8 cellular contexts compared by ENCODE assay signal in the genomic region with DNA sequence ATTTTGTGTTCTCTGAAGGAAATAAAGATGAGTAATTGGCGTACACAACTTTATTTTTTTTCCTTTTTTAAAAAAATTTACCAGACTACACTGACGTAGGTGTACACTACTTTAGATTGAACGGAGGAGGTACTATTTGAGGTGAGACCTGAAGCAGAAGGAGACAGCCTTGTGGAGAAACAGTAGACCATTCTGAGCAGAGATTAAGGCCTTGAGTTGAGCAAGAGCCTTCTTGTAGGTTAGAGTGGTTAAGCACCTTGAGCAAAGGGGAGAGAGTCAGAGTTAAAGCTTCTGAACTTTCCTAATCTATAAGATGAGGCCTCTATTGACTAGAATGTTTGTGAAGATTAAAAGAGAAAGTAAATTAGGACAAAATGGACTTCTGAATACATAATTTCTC. TPM values are rescaled to one million over a fixed set of nuclear protein-coding genes. Genes with fewer than 3 reads are reported as not detected.
A peak's percentile ranks its signal among the peaks of the same experiment; 100 is the strongest.
DNase-seq lines count a peak whose midpoint lies in the region; ATAC-seq, FAIRE-seq and TF ChIP-seq lines count a peak whose summit lies in the region.

No MANE protein-coding gene starts in this region.

- peak overlapping the region in 1 of 11 experiments; percentile 18; a peak in 2 of 22 replicates for H3K27ac ChIP-seq in BLaER1 treated with 17β-estradiol and CSF1 and Interleukin-3, amounts not matched to agents 10 nM and 100 nM
- H3K27ac ChIP-seq in GM12878 (ENCODE audit: control insufficient read depth, insufficient read depth), result no peak overlapping the region
- no peak overlapping the region for H3K27ac ChIP-seq in mucosa of rectum (ENCODE audit: low read depth in 2 of 2, low read length in 2 of 2)

- RAD21 ChIA-PET in GM12878 (lab: Charles Lee; ENCODE audit: unreplicated experiment), result interaction anchor here (0.8 to 9.1 kb wide), 11 partner anchors 11 to 376 kb away, joined by 3 to 91 read pairs (median 4); no protein-coding TSS in a partner anchor

- BruUV-seq in GM12878 (replicated peaks; lab: Mats Ljungman, UMichigan), result TSS peak; percentile 53

- no peak overlapping the region for H2AFZ ChIP-seq in GM12878 (ENCODE audit: control insufficient read depth, low read depth, low read length)

- 43% methylated on average over 3 of the region's 3 CpGs for WGBS in GM12878 (ENCODE audit: insufficient coverage, insufficient replicate concordance, low lambda C conversion rate, missing lambda C conversion rate)

- peak; percentile 49 for DNase-seq in HT-29 (ENCODE audit: low spot score)
- no peak for DNase-seq in GM12878 (ENCODE audit: low read depth, low spot score)
- no peak for DNase-seq in DMS114 treated with DMSO at 0.1 percent for 48 hours (lab: John Stamatoyannopoulos, UW; ENCODE audit: unreplicated experiment)
- no peak for DNase-seq in LoVo (ENCODE audit: low spot score)

- peaks cover 33 to 58% (median 47%) of the 10 kb centered on the region in 10 experiments for H3K4me1 ChIP-seq in BLaER1 treated with 17β-estradiol and CSF1 and Interleukin-3, amounts not matched to agents 10 nM and 100 nM
- peaks cover 5% of the 10 kb centered on the region for H3K4me1 ChIP-seq in GM12878 (ENCODE audit: control insufficient read depth, insufficient read depth, low read length)
- H3K4me1 ChIP-seq in mucosa of rectum (ENCODE audit: control insufficient read depth in 2 of 2, insufficient read depth in 2 of 2, low read length in 2 of 2), result peaks cover 17 to 23% of the 10 kb centered on the region in 2 donors

- TF ChIP-seq POLR2A in GM12878 (IDR thresholded peaks at IDR 0.05; ENCODE audit: low read depth, low read length), result no peak

- TF ChIP-seq RAD21 in GM12878 (IDR thresholded peaks at IDR 0.05; ENCODE audit: insufficient read depth, low read depth, low read length), result peak; percentile 12; the same call in 1 of the 2 replicates

- H3K9me3 ChIP-seq in BLaER1 treated with 17β-estradiol and CSF1 and Interleukin-3, amounts not matched to agents 10 nM and 100 nM (replicated peaks in 1 of 11), result 0 out of 22 replicates have a peak, but pooled peaks cover 0 to 6% (median 0%) of the 10 kb centered on the region in 11 experiments
- H3K9me3 ChIP-seq in GM12878 (replicated peaks; ENCODE audit: control insufficient read depth, insufficient read depth, low read length) (no peaks in the 10 kb centered on the region; the same call in 2 of the 3 replicates), mucosa of rectum (ENCODE audit: control insufficient read depth in 2 of 2, low read length in 2 of 2) (no peaks in the 10 kb centered on the region)

- TF ChIP-seq EP300 in GM12878 (IDR thresholded peaks at IDR 0.05; ENCODE audit: borderline replicate concordance in 1 of 2, control insufficient read depth in 1 of 2, low read depth in 2 of 2, low read length in 2 of 2), result no peak

- CTCF ChIA-PET in GM12878 (lab: Yijun Ruan, JAX), result interaction anchor here (0.6 to 4.8 kb wide), 11 partner anchors 10 to 112 kb away, joined by 3 to 30 read pairs (median 4); no protein-coding TSS in a partner anchor

- no peaks in the 10 kb centered on the region for H3K27me3 ChIP-seq in BLaER1 treated with 17β-estradiol and CSF1 and Interleukin-3, amounts not matched to agents 10 nM and 100 nM
- H3K27me3 ChIP-seq in GM12878 (replicated peaks in 1 of 2; ENCODE audit: control insufficient read depth in 2 of 2, insufficient read depth in 2 of 2, low read length in 1 of 2) (no peaks in the 10 kb centered on the region), mucosa of rectum (ENCODE audit: control insufficient read depth in 2 of 2, insufficient read depth in 2 of 2, low read length in 2 of 2) (no peaks in the 10 kb centered on the region)

- intact Hi-C loops in GM12878 (cut with micrococcal nuclease; ENCODE audit: unreplicated experiment), result loop anchor here (2.0 kb wide), 2 partner anchors 17 to 61 kb away; no protein-coding TSS in a partner anchor

- peak overlapping the region; percentile 80 to 99 (median 96) for H3K4me3 ChIP-seq in BLaER1 treated with 17β-estradiol and CSF1 and Interleukin-3, amounts not matched to agents 10 nM and 100 nM
- H3K4me3 ChIP-seq in GM12878 (peak overlapping the region; percentile 66), mucosa of rectum (ENCODE audit: low read length in 2 of 2) (peak overlapping the region; percentile 28 to 94)

- H3K79me2 ChIP-seq in GM12878 (ENCODE audit: control insufficient read depth, insufficient read depth, low read length), result peaks cover 76% of the 10 kb centered on the region

- peaks cover 26 to 47% (median 28%) of the 10 kb centered on the region in 11 experiments; a peak in 21 of 22 replicates for H3K36me3 ChIP-seq in BLaER1 treated with 17β-estradiol and CSF1 and Interleukin-3, amounts not matched to agents 10 nM and 100 nM
- H3K36me3 ChIP-seq in GM12878 (ENCODE audit: control insufficient read depth in 2 of 2, insufficient read depth in 2 of 2, low read length in 1 of 2) (peaks cover 0 to 10% of the 10 kb centered on the region in 2 experiments; a peak in 2 of 4 replicates), mucosa of rectum (ENCODE audit: control insufficient read depth in 2 of 2, insufficient read depth in 2 of 2, low read length in 2 of 2) (peaks cover 5 to 10% of the 10 kb centered on the region in 2 donors)

- H3K9ac ChIP-seq in BLaER1 treated with 17β-estradiol and CSF1 and Interleukin-3, amounts not matched to agents 10 nM and 100 nM, result peak overlapping the region; percentile 41 to 98 (median 66)
- H3K9ac ChIP-seq in GM12878 (ENCODE audit: control insufficient read depth, insufficient read depth, low read length) (peak overlapping the region; percentile 44), mucosa of rectum (ENCODE audit: low read depth in 1 of 2, low read length in 2 of 2) (no peak overlapping the region)

- ATAC-seq in GM12878 (peak; percentile 14; the same call in 2 of the 3 replicates), HG03196 (IDR thresholded peaks at IDR 0.05; ENCODE audit: unreplicated experiment) (no peak), GM19351 (IDR thresholded peaks at IDR 0.05; ENCODE audit: unreplicated experiment) (no peak)

- peak overlapping the region; percentile 81 to 99 (median 95) for H3K4me2 ChIP-seq in BLaER1 treated with 17β-estradiol and CSF1 and Interleukin-3, amounts not matched to agents 10 nM and 100 nM
- H3K4me2 ChIP-seq in GM12878 (ENCODE audit: control insufficient read depth, insufficient read depth), result peak overlapping the region; percentile 75

- in situ Hi-C loops in GM12878 (cut with MboI), result no loop called here

- FAIRE-seq in GM12878 (lab: Jason Lieb, UNC), result no peak

- SMC1A ChIA-PET in GM12878 (lab: Charles Lee; ENCODE audit: uncharacterized antibody, unreplicated experiment), result interaction anchor here (0.7 to 8.3 kb wide), 13 partner anchors 7 to 407 kb away, joined by 3 to 155 read pairs (median 5); no protein-coding TSS in a partner anchor

- POLR2A ChIA-PET in GM12878 (lab: Charles Lee), result interaction anchor here (0.6 to 6.3 kb wide), 4 partner anchors 10 to 24 kb away, joined by 3 to 63 read pairs (median 22); no protein-coding TSS in a partner anchor

- peaks cover 47 to 71% (median 60%) of the 10 kb centered on the region in 11 experiments; a peak in 21 of 22 replicates for H4K20me1 ChIP-seq in BLaER1 treated with 17β-estradiol and CSF1 and Interleukin-3, amounts not matched to agents 10 nM and 100 nM
- peaks cover 4% of the 10 kb centered on the region; the same call in 1 of the 2 replicates for H4K20me1 ChIP-seq in GM12878 (ENCODE audit: control insufficient read depth, insufficient read depth)

- 0 out of 6 replicates have a peak, but pooled peaks of 1 of the 3 experiments have one; percentile 7 for TF ChIP-seq CTCF in GM12878 (IDR thresholded peaks at IDR 0.05 in 2 of 3, conservative IDR thresholded peaks at IDR 0.05 in 1 of 3; ENCODE audit: control insufficient read depth in 2 of 3, extremely low read depth in 1 of 3, insufficient read depth in 1 of 3, low read depth in 3 of 3, low read length in 3 of 3)

TF ChIP-seq in GM12878, 131 proteins besides CTCF, POLR2A, EP300 and RAD21 (continues in another document):
- TF ChIP-seq SIX5 (IDR thresholded peaks at IDR 0.05; ENCODE audit: low read depth, low read length, severe bottlenecking), result no peak

RNA-seq across cellular contexts. Expression of gene LEMD3, which starts 2.5 kb away (rescaled TPM):
- total RNA-seq in HT-29 (2014; rRNA removed; shearing (Covaris generic)), result 64.2 and 70.9 TPM in 2 replicates
- total RNA-seq in GM12878 (2013; cell fraction: nucleolus; rRNA removed), result 71.8 and 93.9 TPM in 2 replicates
- total RNA-seq in GM12878 (2014; rRNA removed), result 23.8 and 24.8 TPM in 2 replicates
- total RNA-seq in GM12878 (2014; rRNA removed; fragmentation: Illumina TruSeq; extraction: Trizol), result 19.4 and 19.6 TPM in 2 replicates
- 23.6 and 26.0 TPM in 2 replicates for total RNA-seq in GM12878 (2021)
- 4.1 TPM for polyA plus RNA-seq in GM12878 (2011; ENCODE audit: low read depth)
- 21.3 and 29.5 TPM in 2 replicates for polyA plus RNA-seq in GM12878 (2011; rRNA removed)
- 6.5 and 7.0 TPM in 2 replicates for polyA plus RNA-seq in GM12878 (2011; cell fraction: cytosol; rRNA removed)
- polyA plus RNA-seq in GM12878 (2011; cell fraction: nucleus; rRNA removed), result 20.1 and 23.8 TPM in 2 replicates
- polyA plus RNA-seq in GM12878 (2012), result 9.3 and 13.1 TPM in 2 replicates
- polyA plus RNA-seq in GM12878 (2014; fragmentation: Illumina TruSeq; extraction: Trizol), result 17.7 and 31.1 TPM in 2 replicates
- 1 to 10 TPM; 7.5 to 9.0 TPM for polyA plus RNA-seq in GM12878 (2014; fragmentation: Nextera tagmentation; extraction: Ambion mirVana)
- polyA plus RNA-seq in GM12878 (2014; rRNA removed), result 12.0 and 17.8 TPM in 2 replicates
- 10 to 100 TPM; 14.6 to 15.4 TPM for polyA plus RNA-seq in GM12878 (2016; fragmentation: Nextera tagmentation; extraction: Ambion mirVana)
- polyA minus RNA-seq in GM12878 (2011; rRNA and poly(A)+ RNA removed), result 13.5 and 14.3 TPM in 2 replicates
- polyA minus RNA-seq in GM12878 (2011; cell fraction: cytosol; rRNA and poly(A)+ RNA removed), result 4.9 and 7.5 TPM in 2 replicates
- 28.7 and 46.6 TPM in 2 replicates for polyA minus RNA-seq in GM12878 (2011; cell fraction: nucleus; rRNA and poly(A)+ RNA removed)

RNA-seq across cellular contexts. Expression of gene WIF1, which starts 50.8 kb away (rescaled TPM):
- not detected in 2 replicates for total RNA-seq in HT-29 (2014; rRNA removed; shearing (Covaris generic))
- not detected in 2 replicates for total RNA-seq in GM12878 (2013; cell fraction: nucleolus; rRNA removed)
- not detected in 2 replicates for total RNA-seq in GM12878 (2014; rRNA removed)
- not detected in 2 replicates for total RNA-seq in GM12878 (2014; rRNA removed; fragmentation: Illumina TruSeq; extraction: Trizol)
- total RNA-seq in GM12878 (2021), result not detected in 2 replicates
- polyA plus RNA-seq in GM12878 (2011; ENCODE audit: low read depth), result 0.10 TPM
- polyA plus RNA-seq in GM12878 (2011; rRNA removed), result not detected in 2 replicates
- polyA plus RNA-seq in GM12878 (2011; cell fraction: cytosol; rRNA removed), result 0.03 TPM in 2 replicates
- not detected in 2 replicates for polyA plus RNA-seq in GM12878 (2011; cell fraction: nucleus; rRNA removed)
- polyA plus RNA-seq in GM12878 (2012), result 0.10 and 0.11 TPM in 2 replicates
- 0.04 TPM in 1 of 2 replicates, not detected in the other for polyA plus RNA-seq in GM12878 (2014; fragmentation: Illumina TruSeq; extraction: Trizol)
- under 1 TPM in 1 of 2 experiments, not detected in 1; 0.05 TPM for polyA plus RNA-seq in GM12878 (2014; fragmentation: Nextera tagmentation; extraction: Ambion mirVana)
- 0.05 TPM in 1 of 2 replicates, not detected in the other for polyA plus RNA-seq in GM12878 (2014; rRNA removed)
- polyA plus RNA-seq in GM12878 (2016; fragmentation: Nextera tagmentation; extraction: Ambion mirVana), result not detected
- polyA minus RNA-seq in GM12878 (2011; rRNA and poly(A)+ RNA removed), result not detected in 2 replicates
- not detected in 2 replicates for polyA minus RNA-seq in GM12878 (2011; cell fraction: cytosol; rRNA and poly(A)+ RNA removed)
- not detected in 2 replicates for polyA minus RNA-seq in GM12878 (2011; cell fraction: nucleus; rRNA and poly(A)+ RNA removed)

Comparison
In these comparisons a context has a peak if more than half of its experiments do, and no peak if none do; other contexts are left out.
1. H3K9ac ChIP-seq: peak in BLaER1 treated with 17β-estradiol and CSF1 and Interleukin-3, amounts not matched to agents 10 nM and 100 nM (11 of 11) and GM12878 (single experiment); none in mucosa of rectum (0 of 2).
2. Peak in every context shown above with its lines, with median percentiles within 50 percentile points of each other: H3K4me3 ChIP-seq.